In the genomic region with DNA sequence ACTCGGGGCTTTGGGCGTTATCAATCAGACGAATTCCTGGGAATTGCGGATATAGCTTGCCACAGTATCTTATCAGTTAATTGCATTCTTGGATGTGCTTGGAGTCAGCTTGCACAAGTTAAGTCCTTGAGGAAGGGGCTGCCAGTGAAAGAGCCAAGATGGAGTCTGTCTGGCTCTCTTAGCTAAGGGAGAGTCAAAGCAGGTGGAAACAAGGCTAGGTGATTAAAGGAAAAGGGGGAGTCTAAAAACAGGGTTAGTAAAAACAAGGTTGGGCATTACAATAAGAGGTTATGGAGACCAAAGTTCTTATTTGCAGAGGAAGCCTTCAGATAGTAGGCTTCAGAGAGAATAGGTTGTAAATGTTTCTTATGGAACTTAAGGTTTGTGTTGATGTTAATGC, we compare ENCODE assay signal across 5 cellular contexts.
A peak's percentile ranks its signal among the peaks of the same experiment; 100 is the strongest.
DNase-seq lines count a peak whose midpoint lies in the region; TF ChIP-seq lines count a peak whose summit lies in the region.
"Not testable (repeated sequence)": the region's sequence is repeated elsewhere in the genome, so short reads cannot be mapped to it uniquely, and the experiment has no call there.

No MANE protein-coding gene starts in this region.

- not testable (repeated sequence) for H3K79me2 ChIP-seq in MM.1S (ENCODE audit: low read length)

- not testable (repeated sequence) for H3K4me3 ChIP-seq in Caco-2 (ENCODE audit: low read depth, low read length); MM.1S (ENCODE audit: low read length); endodermal cell (ENCODE audit: low read length)

- H3K9me2 ChIP-seq in MM.1S (replicated peaks; ENCODE audit: insufficient read depth, low read length) = not testable (repeated sequence)

- H3K27me3 ChIP-seq in Caco-2 (replicated peaks; ENCODE audit: control insufficient read depth, insufficient read depth, low read length); MM.1S (replicated peaks; ENCODE audit: insufficient read depth, low read length); endodermal cell (ENCODE audit: control insufficient read depth, insufficient read depth, low read length, poor library complexity, severe bottlenecking): not testable (repeated sequence)

- not testable (repeated sequence) for BruUV-seq in Caco-2 (replicated peaks; lab: Mats Ljungman, UMichigan)

- POLR2A ChIA-PET in Caco-2 (lab: Charles Lee) = not testable (repeated sequence)

- 35% methylated on average over 4 of the region's 4 CpGs; no CpG with 5 or more reads in 1 of the 2 experiments for whole genome bisulfite sequencing in endodermal cell (ENCODE audit: insufficient coverage in 1 of 2, insufficient read length in 1 of 2), 2 experiments

- H3F3A ChIP-seq in MM.1S (ENCODE audit: insufficient read depth, low read length) = peaks cover 10% of the 10 kb centered on the region

- H2AFZ ChIP-seq in MM.1S (ENCODE audit: low read length) = not testable (repeated sequence)

- peak; percentile 2 to 38 for DNase-seq in Caco-2
- DNase-seq in MM.1S; activated naive CD8-positive, alpha-beta T cell treated with anti-CD3 and anti-CD28 coated beads for 36 hours; endodermal cell; neural crest cell (ENCODE audit: low read depth, low spot score): not testable (repeated sequence)

- H3K4me1 ChIP-seq in Caco-2 = not testable (repeated sequence)
- peaks cover 14% of the 10 kb centered on the region for H3K4me1 ChIP-seq in MM.1S (ENCODE audit: low read length)
- peaks cover 12% of the 10 kb centered on the region for H3K4me1 ChIP-seq in endodermal cell (ENCODE audit: control insufficient read depth, insufficient read depth, low read length)

- not testable (repeated sequence) for H3K27me3 Mint-ChIP-seq in Caco-2 (ENCODE audit: insufficient read depth, unreplicated experiment); activated naive CD8-positive, alpha-beta T cell treated with anti-CD3 and anti-CD28 coated beads for 36 hours; endodermal cell (ENCODE audit: insufficient read depth); neural crest cell (ENCODE audit: low read depth)

- H3K4me3 Mint-ChIP-seq in Caco-2 (ENCODE audit: unreplicated experiment); activated naive CD8-positive, alpha-beta T cell treated with anti-CD3 and anti-CD28 coated beads for 36 hours; endodermal cell; neural crest cell: not testable (repeated sequence)

- H3K9me3 ChIP-seq in Caco-2; MM.1S (replicated peaks; ENCODE audit: insufficient read depth, low read length): not testable (repeated sequence)
- peaks cover 26% of the 10 kb centered on the region for H3K9me3 ChIP-seq in endodermal cell (ENCODE audit: control insufficient read depth, low read length)

- peak overlapping the region; percentile 45; the same call in 1 of the 2 replicates for H3K27ac ChIP-seq in MM.1S (ENCODE audit: low read length)
- not testable (repeated sequence) for H3K27ac ChIP-seq in endodermal cell (ENCODE audit: low read depth, low read length)

- not testable (repeated sequence) for H3K9ac ChIP-seq in MM.1S (ENCODE audit: low read length)
- peak overlapping the region; percentile 48 for H3K9ac ChIP-seq in endodermal cell (ENCODE audit: extremely low read depth, low read length, poor library complexity, severe bottlenecking)

- not testable (repeated sequence) for H3K36me3 ChIP-seq in Caco-2 (ENCODE audit: control insufficient read depth, insufficient read depth, low read length); MM.1S (replicated peaks; ENCODE audit: insufficient read depth, low read length); endodermal cell (ENCODE audit: control insufficient read depth, insufficient read depth, low read length)

- H3K4me2 ChIP-seq in MM.1S (ENCODE audit: low read depth, low read length) = peak overlapping the region; percentile 39; the same call in 1 of the 2 replicates

- H4K20me1 ChIP-seq in MM.1S (ENCODE audit: insufficient read depth, low read length) = not testable (repeated sequence)

- TF ChIP-seq CTCF in Caco-2 (IDR thresholded peaks at IDR 0.05; ENCODE audit: insufficient read depth in 1 of 2, low read depth in 1 of 2, low read length in 1 of 2, severe bottlenecking in 1 of 2, unreplicated experiment in 1 of 2); MM.1S (IDR thresholded peaks at IDR 0.05; ENCODE audit: low read length); endodermal cell (conservative IDR thresholded peaks at IDR 0.05); neural crest cell (conservative IDR thresholded peaks at IDR 0.05): not testable (repeated sequence)

- not testable (repeated sequence) for H3K9me3 Mint-ChIP-seq in Caco-2 (ENCODE audit: unreplicated experiment); activated naive CD8-positive, alpha-beta T cell treated with anti-CD3 and anti-CD28 coated beads for 36 hours; neural crest cell
- peaks cover 65% of the 10 kb centered on the region for H3K9me3 Mint-ChIP-seq in endodermal cell

- CTCF ChIA-PET in Caco-2 (lab: Charles Lee) = not testable (repeated sequence)

- peak overlapping the region; percentile 49 for H3K27ac Mint-ChIP-seq in Caco-2 (ENCODE audit: unreplicated experiment)
- peak overlapping the region; percentile 63 for H3K27ac Mint-ChIP-seq in activated naive CD8-positive, alpha-beta T cell treated with anti-CD3 and anti-CD28 coated beads for 36 hours
- H3K27ac Mint-ChIP-seq in endodermal cell = peak overlapping the region; percentile 88
- peak overlapping the region; percentile 65 for H3K27ac Mint-ChIP-seq in neural crest cell (ENCODE audit: unreplicated experiment)

- H3K4me1 Mint-ChIP-seq in Caco-2 (ENCODE audit: low read depth, unreplicated experiment); neural crest cell: not testable (repeated sequence)
- H3K4me1 Mint-ChIP-seq in activated naive CD8-positive, alpha-beta T cell treated with anti-CD3 and anti-CD28 coated beads for 36 hours = peaks cover 16% of the 10 kb centered on the region
- peaks cover 33% of the 10 kb centered on the region for H3K4me1 Mint-ChIP-seq in endodermal cell

- intact Hi-C loops in Caco-2 (cut with micrococcal nuclease; ENCODE audit: unreplicated experiment) = loop anchor here (1.0 kb wide), 1 partner anchor 27 kb away; no protein-coding TSS in a partner anchor

- not testable (repeated sequence) for H3K36me3 Mint-ChIP-seq in Caco-2 (ENCODE audit: insufficient read depth, unreplicated experiment); activated naive CD8-positive, alpha-beta T cell treated with anti-CD3 and anti-CD28 coated beads for 36 hours; endodermal cell (ENCODE audit: low read depth); neural crest cell (ENCODE audit: low read depth)
